ENCODE assay signal across 1 cellular context in the genomic region with DNA sequence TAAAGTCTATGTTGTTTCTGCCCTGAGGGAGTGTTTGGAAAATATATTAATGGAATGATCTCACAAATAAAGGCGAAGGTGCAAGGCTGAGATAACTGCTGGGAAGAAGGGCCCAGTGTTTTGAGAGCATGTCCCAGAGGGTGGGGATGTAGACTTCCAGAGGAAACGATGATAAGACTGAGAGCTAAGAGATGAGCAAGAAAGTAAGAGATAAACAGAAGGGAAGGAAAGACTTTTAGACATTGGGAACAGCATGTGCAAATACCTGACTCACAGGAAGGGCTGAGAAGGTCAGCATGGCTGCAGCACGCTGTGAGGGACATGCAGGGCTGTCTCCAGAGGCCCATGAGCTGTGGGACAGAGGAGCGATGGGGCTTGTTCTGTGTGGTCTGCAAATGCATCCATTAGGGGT.
TF ChIP-seq lines count a peak whose summit lies in the region.

No MANE protein-coding gene starts in this region.

TF ChIP-seq in H1, 55 proteins besides CTCF, POLR2A, EP300 and RAD21:
- TF ChIP-seq HDAC6 (IDR thresholded peaks at IDR 0.05; ENCODE audit: low read depth, low read length) (no peak), YY1 (IDR thresholded peaks at IDR 0.05; ENCODE audit: low read depth, low read length) (no peak)
